ENCODE assay signal across 7 cellular contexts in genomic region chr19:4830332-4830731, GRCh38. TPM values are rescaled to one million over a fixed set of nuclear protein-coding genes. Genes with fewer than 3 reads are reported as not detected.
DNase-seq lines count a peak whose midpoint lies in the region; ATAC-seq and TF ChIP-seq lines count a peak whose summit lies in the region.

No MANE protein-coding gene starts in this region.

- peaks cover 17% of the 10 kb centered on the region for H3K4me1 Mint-ChIP-seq in activated T-helper 17 cell treated with anti-CD3 and anti-CD28 coated beads, Interleukin-2, amount 50 U/mL, for 72 hours
- peaks cover 29 to 32% of the 10 kb centered on the region in 2 donors for H3K4me1 Mint-ChIP-seq in immature natural killer cell
- peaks cover 24 to 40% of the 10 kb centered on the region in 2 donors for H3K4me1 Mint-ChIP-seq in stimulated activated naive B cell treated with anti-CD40 and anti-IgM and Interleukin-4, amounts not matched to agents 10 μg/mL and 1 μg/mL and 100 μg/mL, for 72 hours

- H3K4me1 ChIP-seq in HEK293 (ENCODE audit: control insufficient read depth, insufficient read depth, low read length): no peaks in the 10 kb centered on the region

- intact Hi-C loops in sciatic nerve (cut with DNase I): no loop called here

- peak overlapping the region; percentile 90 for H3K27ac Mint-ChIP-seq in activated T-helper 17 cell treated with anti-CD3 and anti-CD28 coated beads, Interleukin-2, amount 50 U/mL, for 72 hours
- H3K27ac Mint-ChIP-seq in immature natural killer cell: peak overlapping the region; percentile 77 to 95 (median 88)
- H3K27ac Mint-ChIP-seq in stimulated activated naive B cell treated with anti-CD40 and anti-IgM and Interleukin-4, amounts not matched to agents 10 μg/mL and 1 μg/mL and 100 μg/mL, for 72 hours: peak overlapping the region; percentile 98

- no peak for ATAC-seq in activated T-helper 17 cell treated with anti-CD3 and anti-CD28 coated beads, Interleukin-2, amount 50 U/mL, for 72 hours (replicated peaks)
- no peak for ATAC-seq in stimulated activated naive B cell treated with anti-CD40 and anti-IgM and Interleukin-4, amounts not matched to agents 10 μg/mL and 1 μg/mL and 100 μg/mL, for 72 hours (replicated peaks)
- ATAC-seq in sciatic nerve: no peak

- POLR2A ChIA-PET in HEK293 (lab: Yijun Ruan, JAX): no interaction called here

- H3K9me3 Mint-ChIP-seq in activated T-helper 17 cell treated with anti-CD3 and anti-CD28 coated beads, Interleukin-2, amount 50 U/mL, for 72 hours: no peaks in the 10 kb centered on the region
- no peaks in the 10 kb centered on the region for H3K9me3 Mint-ChIP-seq in immature natural killer cell
- H3K9me3 Mint-ChIP-seq in stimulated activated naive B cell treated with anti-CD40 and anti-IgM and Interleukin-4, amounts not matched to agents 10 μg/mL and 1 μg/mL and 100 μg/mL, for 72 hours: no peaks in the 10 kb centered on the region

- H3K27ac ChIP-seq in HEK293 (ENCODE audit: extremely low read depth, low read depth, low read length): no peak overlapping the region

- H3K4me3 Mint-ChIP-seq in activated T-helper 17 cell treated with anti-CD3 and anti-CD28 coated beads, Interleukin-2, amount 50 U/mL, for 72 hours: peak overlapping the region; percentile 89
- peak overlapping the region; percentile 81 to 92 (median 90) for H3K4me3 Mint-ChIP-seq in immature natural killer cell
- peak overlapping the region; percentile 89 to 95 for H3K4me3 Mint-ChIP-seq in stimulated activated naive B cell treated with anti-CD40 and anti-IgM and Interleukin-4, amounts not matched to agents 10 μg/mL and 1 μg/mL and 100 μg/mL, for 72 hours

- TF ChIP-seq CTCF in HEK293 (tag by site-specific recombination; IDR thresholded peaks at IDR 0.05): no peak

- H3K4me3 ChIP-seq in HEK293 (ENCODE audit: low read depth, low read length): no peak overlapping the region

- no peaks in the 10 kb centered on the region for H3K27me3 Mint-ChIP-seq in activated T-helper 17 cell treated with anti-CD3 and anti-CD28 coated beads, Interleukin-2, amount 50 U/mL, for 72 hours
- peaks cover 2 to 11% (median 3%) of the 10 kb centered on the region in 3 donors for H3K27me3 Mint-ChIP-seq in immature natural killer cell (ENCODE audit: low read depth in 3 of 3)
- H3K27me3 Mint-ChIP-seq in stimulated activated naive B cell treated with anti-CD40 and anti-IgM and Interleukin-4, amounts not matched to agents 10 μg/mL and 1 μg/mL and 100 μg/mL, for 72 hours: no peaks in the 10 kb centered on the region

- no peak for DNase-seq in immature natural killer cell
- DNase-seq in stimulated activated naive B cell treated with anti-CD40 and anti-IgM and Interleukin-4, amounts not matched to agents 10 μg/mL and 1 μg/mL and 100 μg/mL, for 72 hours: no peak
- DNase-seq in sciatic nerve (ENCODE audit: low spot score): no peak
- no peak for DNase-seq in GM19238 (ENCODE audit: insufficient read length, low spot score)
- no peak for DNase-seq in stimulated activated CD4-positive, alpha-beta T cell treated with anti-CD3 and anti-CD28 coated beads, Interleukin-4, amount 100 ng/mL, for 4 hours

- peaks cover 46% of the 10 kb centered on the region for H3K36me3 Mint-ChIP-seq in activated T-helper 17 cell treated with anti-CD3 and anti-CD28 coated beads, Interleukin-2, amount 50 U/mL, for 72 hours (ENCODE audit: low read depth)
- H3K36me3 Mint-ChIP-seq in immature natural killer cell: no peaks in the 10 kb centered on the region
- H3K36me3 Mint-ChIP-seq in stimulated activated naive B cell treated with anti-CD40 and anti-IgM and Interleukin-4, amounts not matched to agents 10 μg/mL and 1 μg/mL and 100 μg/mL, for 72 hours: peaks cover 15 to 27% of the 10 kb centered on the region in 2 donors

- no peaks in the 10 kb centered on the region for H3K9me3 ChIP-seq in HEK293 (ENCODE audit: control insufficient read depth, insufficient read depth, low read depth, low read length)

- no peaks in the 10 kb centered on the region for H3K36me3 ChIP-seq in HEK293 (ENCODE audit: control insufficient read depth in 2 of 2, insufficient read depth in 1 of 2, low read length in 2 of 2)

- CTCF ChIA-PET in HEK293 (lab: Yijun Ruan, JAX): interaction anchor here (0.6 to 0.7 kb wide), 2 partner anchors 81 to 93 kb away, joined by 3 read pairs; no protein-coding TSS in a partner anchor

TF ChIP-seq in HEK293, 187 proteins besides CTCF, POLR2A, EP300 and RAD21:
- TF ChIP-seq ZBTB17 (tag by site-specific recombination; IDR thresholded peaks at IDR 0.05) (no peak), EGR2 (tag by site-specific recombination; IDR thresholded peaks at IDR 0.05; ENCODE audit: low read depth) (peak; percentile 57; the same call in 1 of the 2 replicates), KLF16 (tag by site-specific recombination; IDR thresholded peaks at IDR 0.05) (no peak), ZNF664 (tag by site-specific recombination; IDR thresholded peaks at IDR 0.05) (peak; percentile 97), ZFHX2 (tag by site-specific recombination; conservative IDR thresholded peaks at IDR 0.05) (peak; percentile 66), ZNF585B (tag by site-specific recombination; IDR thresholded peaks at IDR 0.05) (no peak)
- TF ChIP-seq, protein P1, sequence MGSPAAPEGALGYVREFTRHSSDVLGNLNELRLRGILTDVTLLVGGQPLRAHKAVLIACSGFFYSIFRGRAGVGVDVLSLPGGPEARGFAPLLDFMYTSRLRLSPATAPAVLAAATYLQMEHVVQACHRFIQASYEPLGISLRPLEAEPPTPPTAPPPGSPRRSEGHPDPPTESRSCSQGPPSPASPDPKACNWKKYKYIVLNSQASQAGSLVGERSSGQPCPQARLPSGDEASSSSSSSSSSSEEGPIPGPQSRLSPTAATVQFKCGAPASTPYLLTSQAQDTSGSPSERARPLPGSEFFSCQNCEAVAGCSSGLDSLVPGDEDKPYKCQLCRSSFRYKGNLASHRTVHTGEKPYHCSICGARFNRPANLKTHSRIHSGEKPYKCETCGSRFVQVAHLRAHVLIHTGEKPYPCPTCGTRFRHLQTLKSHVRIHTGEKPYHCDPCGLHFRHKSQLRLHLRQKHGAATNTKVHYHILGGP (tag by site-specific recombination; IDR thresholded peaks at IDR 0.05): no peak
- TF ChIP-seq, protein P2, sequence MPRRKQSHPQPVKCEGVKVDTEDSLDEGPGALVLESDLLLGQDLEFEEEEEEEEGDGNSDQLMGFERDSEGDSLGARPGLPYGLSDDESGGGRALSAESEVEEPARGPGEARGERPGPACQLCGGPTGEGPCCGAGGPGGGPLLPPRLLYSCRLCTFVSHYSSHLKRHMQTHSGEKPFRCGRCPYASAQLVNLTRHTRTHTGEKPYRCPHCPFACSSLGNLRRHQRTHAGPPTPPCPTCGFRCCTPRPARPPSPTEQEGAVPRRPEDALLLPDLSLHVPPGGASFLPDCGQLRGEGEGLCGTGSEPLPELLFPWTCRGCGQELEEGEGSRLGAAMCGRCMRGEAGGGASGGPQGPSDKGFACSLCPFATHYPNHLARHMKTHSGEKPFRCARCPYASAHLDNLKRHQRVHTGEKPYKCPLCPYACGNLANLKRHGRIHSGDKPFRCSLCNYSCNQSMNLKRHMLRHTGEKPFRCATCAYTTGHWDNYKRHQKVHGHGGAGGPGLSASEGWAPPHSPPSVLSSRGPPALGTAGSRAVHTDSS (tag by site-specific recombination; IDR thresholded peaks at IDR 0.05): no peak

RNA-seq across cellular contexts. Expression of gene TICAM1, which starts 1.2 kb away (rescaled TPM):
- 10 to 100 TPM; 27.6 to 36.1 TPM for total RNA-seq in activated T-helper 17 cell treated with anti-CD3 and anti-CD28 coated beads, Interleukin-2, amount 50 U/mL, for 72 hours
- polyA plus RNA-seq in immature natural killer cell: 10 to 100 TPM in 1 of 3 donors, 1 to 10 TPM in 2; 3.3 to 15.7 (median 4.5) TPM
- 10.8 TPM for total RNA-seq in sciatic nerve

RNA-seq across cellular contexts. Expression of gene PLIN3, which starts 37.1 kb away (rescaled TPM):
- 10 to 100 TPM; 46.4 to 56.7 TPM for total RNA-seq in activated T-helper 17 cell treated with anti-CD3 and anti-CD28 coated beads, Interleukin-2, amount 50 U/mL, for 72 hours
- 10 to 100 TPM; 28.0 to 41.9 (median 32.2) TPM for polyA plus RNA-seq in immature natural killer cell
- 32.1 TPM for total RNA-seq in sciatic nerve

RNA-seq across cellular contexts. Expression of gene FEM1A, which starts 38.8 kb away (rescaled TPM):
- total RNA-seq in activated T-helper 17 cell treated with anti-CD3 and anti-CD28 coated beads, Interleukin-2, amount 50 U/mL, for 72 hours: 10 to 100 TPM in 1 of 2 donors, 1 to 10 TPM in 1; 7.1 to 15.4 TPM
- 1 to 10 TPM in 2 of 3 donors, under 1 TPM in 1; 0.80 to 5.2 (median 2.2) TPM for polyA plus RNA-seq in immature natural killer cell
- 7.5 TPM for total RNA-seq in sciatic nerve
